In the genomic region with DNA sequence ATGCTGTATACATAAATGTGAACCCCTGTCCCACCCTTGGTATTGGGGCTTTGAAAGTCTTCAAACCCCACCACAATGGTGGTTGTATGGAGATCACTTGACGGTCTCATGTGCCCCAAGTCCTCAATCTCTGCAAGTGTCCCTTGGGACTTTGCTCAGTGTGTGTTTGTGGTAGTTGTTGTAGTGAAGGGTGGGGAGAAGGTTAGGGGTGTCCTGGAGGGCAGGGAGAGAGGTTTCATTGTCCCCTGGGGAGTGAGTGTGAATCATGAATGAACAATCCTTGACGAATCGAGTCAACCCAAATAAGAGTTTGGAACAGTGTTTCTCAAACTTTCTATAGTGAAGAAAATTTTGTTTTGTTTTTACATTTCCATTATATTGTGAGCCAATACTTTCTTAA, we compare ENCODE assay signal across 1 cellular context.
TF ChIP-seq lines count a peak whose summit lies in the region.

No MANE protein-coding gene starts in this region.

TF ChIP-seq in H1, 55 proteins besides CTCF, POLR2A, EP300 and RAD21:
- TF ChIP-seq JUND (IDR thresholded peaks at IDR 0.05; ENCODE audit: low read length) (no peak), RNF2 (IDR thresholded peaks at IDR 0.05; ENCODE audit: borderline replicate concordance, low read depth, low read length, missing control alignments, poor library complexity, severe bottlenecking) (no peak), ASH2L (IDR thresholded peaks at IDR 0.05; ENCODE audit: low read length) (no peak), SAP30 (IDR thresholded peaks at IDR 0.05; ENCODE audit: insufficient read depth, insufficient replicate concordance, low read length) (no peak), SIX5 (IDR thresholded peaks at IDR 0.05; ENCODE audit: low read depth, low read length) (no peak), HDAC6 (IDR thresholded peaks at IDR 0.05; ENCODE audit: low read depth, low read length) (no peak), TAF1 (IDR thresholded peaks at IDR 0.05; ENCODE audit: low read depth, low read length) (no peak), CBX8 (IDR thresholded peaks at IDR 0.05; ENCODE audit: borderline replicate concordance, low read depth, low read length) (no peak), POLR2AphosphoS5 (IDR thresholded peaks at IDR 0.05; ENCODE audit: low read depth, low read length) (no peak), GTF2F1 (IDR thresholded peaks at IDR 0.05; ENCODE audit: borderline replicate concordance, low read depth, low read length) (no peak), RBBP5 (IDR thresholded peaks at IDR 0.05; ENCODE audit: borderline replicate concordance, low read depth, low read length) (no peak), ZNF274 (IDR thresholded peaks at IDR 0.05; ENCODE audit: borderline replicate concordance, extremely low read depth, low read length) (no peak), SP4 (IDR thresholded peaks at IDR 0.05; ENCODE audit: low read length) (no peak), TEAD4 (IDR thresholded peaks at IDR 0.05; ENCODE audit: low read depth, low read length) (no peak), CTBP2 (IDR thresholded peaks at IDR 0.05; ENCODE audit: borderline replicate concordance, insufficient read depth, insufficient read length, low read length) (no peak), FOSL1 (IDR thresholded peaks at IDR 0.05; ENCODE audit: insufficient read depth, low read depth, low read length) (no peak)
- TF ChIP-seq, protein P1, sequence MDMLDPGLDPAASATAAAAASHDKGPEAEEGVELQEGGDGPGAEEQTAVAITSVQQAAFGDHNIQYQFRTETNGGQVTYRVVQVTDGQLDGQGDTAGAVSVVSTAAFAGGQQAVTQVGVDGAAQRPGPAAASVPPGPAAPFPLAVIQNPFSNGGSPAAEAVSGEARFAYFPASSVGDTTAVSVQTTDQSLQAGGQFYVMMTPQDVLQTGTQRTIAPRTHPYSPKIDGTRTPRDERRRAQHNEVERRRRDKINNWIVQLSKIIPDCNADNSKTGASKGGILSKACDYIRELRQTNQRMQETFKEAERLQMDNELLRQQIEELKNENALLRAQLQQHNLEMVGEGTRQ (IDR thresholded peaks at IDR 0.05; ENCODE audit: low read length), result no peak
- TF ChIP-seq, protein P2, sequence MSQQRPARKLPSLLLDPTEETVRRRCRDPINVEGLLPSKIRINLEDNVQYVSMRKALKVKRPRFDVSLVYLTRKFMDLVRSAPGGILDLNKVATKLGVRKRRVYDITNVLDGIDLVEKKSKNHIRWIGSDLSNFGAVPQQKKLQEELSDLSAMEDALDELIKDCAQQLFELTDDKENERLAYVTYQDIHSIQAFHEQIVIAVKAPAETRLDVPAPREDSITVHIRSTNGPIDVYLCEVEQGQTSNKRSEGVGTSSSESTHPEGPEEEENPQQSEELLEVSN (IDR thresholded peaks at IDR 0.05), result no peak
- TF ChIP-seq, protein P3, sequence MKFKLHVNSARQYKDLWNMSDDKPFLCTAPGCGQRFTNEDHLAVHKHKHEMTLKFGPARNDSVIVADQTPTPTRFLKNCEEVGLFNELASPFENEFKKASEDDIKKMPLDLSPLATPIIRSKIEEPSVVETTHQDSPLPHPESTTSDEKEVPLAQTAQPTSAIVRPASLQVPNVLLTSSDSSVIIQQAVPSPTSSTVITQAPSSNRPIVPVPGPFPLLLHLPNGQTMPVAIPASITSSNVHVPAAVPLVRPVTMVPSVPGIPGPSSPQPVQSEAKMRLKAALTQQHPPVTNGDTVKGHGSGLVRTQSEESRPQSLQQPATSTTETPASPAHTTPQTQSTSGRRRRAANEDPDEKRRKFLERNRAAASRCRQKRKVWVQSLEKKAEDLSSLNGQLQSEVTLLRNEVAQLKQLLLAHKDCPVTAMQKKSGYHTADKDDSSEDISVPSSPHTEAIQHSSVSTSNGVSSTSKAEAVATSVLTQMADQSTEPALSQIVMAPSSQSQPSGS (IDR thresholded peaks at IDR 0.05; ENCODE audit: low read length), result no peak
